ENCODE assay signal across 20 cellular contexts in genomic region chr21:42390696-42391095, GRCh38. TPM values are rescaled to one million over a fixed set of nuclear protein-coding genes. Genes with fewer than 3 reads are reported as not detected.
DNase-seq lines count a peak whose midpoint lies in the region; ATAC-seq, FAIRE-seq and TF ChIP-seq lines count a peak whose summit lies in the region.
"Had no signal": no experiment of that assay in that cellular context is flagged by ENCODE, and none has a peak within 500 bp of the region (broad histone marks: within the 10 kb centered on the region; RNA-seq: fewer than 3 reads in every experiment).

No MANE protein-coding gene starts in this region.

- H3K18ac ChIP-seq in H1 (ENCODE audit: extremely low read depth, low read length) = no peak overlapping the region

- H2BK5ac ChIP-seq in H1 (ENCODE audit: low read depth, low read length) = no peak overlapping the region

- H3K27ac Mint-ChIP-seq in activated naive CD4-positive, alpha-beta T cell treated with anti-CD3 and anti-CD28 coated beads, Interleukin-2, amount 50 U/mL, for 24 hours = peak overlapping the region; percentile 79
- H3K27ac Mint-ChIP-seq in activated naive CD4-positive, alpha-beta T cell treated with anti-CD3 and anti-CD28 coated beads, Interleukin-2, amount 10 ng/mL, durations not matched to agents 7 days and 5 days = no peak overlapping the region
- peak overlapping the region; percentile 37 for H3K27ac Mint-ChIP-seq in T-helper 17 cell
- H3K27ac Mint-ChIP-seq: CD4-positive, alpha-beta T cell had no signal

- H3K23me2 ChIP-seq in H1 (ENCODE audit: low read depth, low read length) = no peaks in the 10 kb centered on the region

- FAIRE-seq in H1 (lab: Jason Lieb, UNC) = no peak
- FAIRE-seq: D721Med had no signal

- peaks cover 2% of the 10 kb centered on the region for H3K36me3 Mint-ChIP-seq in activated naive CD4-positive, alpha-beta T cell treated with anti-CD3 and anti-CD28 coated beads, Interleukin-2, amount 50 U/mL, for 24 hours
- peaks cover 22% of the 10 kb centered on the region for H3K36me3 Mint-ChIP-seq in activated naive CD4-positive, alpha-beta T cell treated with anti-CD3 and anti-CD28 coated beads, Interleukin-2, amount 10 ng/mL, durations not matched to agents 7 days and 5 days
- H3K36me3 Mint-ChIP-seq in T-helper 17 cell (ENCODE audit: low read depth) = peaks cover 3% of the 10 kb centered on the region

- TF ChIP-seq CTCF in H1 (IDR thresholded peaks at IDR 0.05; ENCODE audit: control extremely low read depth in 1 of 3, insufficient read depth in 1 of 3, low read depth in 1 of 3, low read length in 3 of 3) = no peak
- no peak for TF ChIP-seq CTCF in upper lobe of right lung (IDR thresholded peaks at IDR 0.05)

- H3K4me3 ChIP-seq in H1 (ENCODE audit: extremely low read depth in 1 of 4, insufficient read depth in 2 of 4, low read depth in 3 of 4, low read length in 4 of 4) (no peak overlapping the region), upper lobe of right lung (no peak overlapping the region)
- H3K4me3 ChIP-seq: GM23248 had no signal

- peak overlapping the region; percentile 52; the same call in 1 of the 2 replicates for H2BK12ac ChIP-seq in H1 (ENCODE audit: low read depth, low read length)

- no peaks in the 10 kb centered on the region for H3K36me3 ChIP-seq in H1 (ENCODE audit: control insufficient read depth in 2 of 4, insufficient read depth in 4 of 4, low read length in 3 of 4)
- no peaks in the 10 kb centered on the region for H3K36me3 ChIP-seq in upper lobe of right lung

- no peak overlapping the region for H3K9ac ChIP-seq in H1 (replicated peaks in 1 of 4; ENCODE audit: extremely low read depth in 1 of 4, low read depth in 3 of 4, low read length in 3 of 4)
- H3K9ac ChIP-seq: GM23248 had no signal

- H2BK120ac ChIP-seq in H1 (replicated peaks; ENCODE audit: low read depth, low read length) = no peak overlapping the region

- peak overlapping the region; percentile 11 for H4K91ac ChIP-seq in H1 (replicated peaks; ENCODE audit: insufficient read length, low read length)

- no peak overlapping the region for H2AFZ ChIP-seq in H1 (ENCODE audit: low read length)
- H2AFZ ChIP-seq: GM23248 had no signal

- no peak overlapping the region for H3K4ac ChIP-seq in H1 (replicated peaks; ENCODE audit: insufficient read length, low read depth, low read length)

- H3K79me2 ChIP-seq in H1 (ENCODE audit: control insufficient read depth in 1 of 2, insufficient read depth in 2 of 2, low read length in 2 of 2) = no peaks in the 10 kb centered on the region

- no peak overlapping the region for H3K56ac ChIP-seq in H1 (replicated peaks; ENCODE audit: insufficient read length, low read depth, low read length)

- intact Hi-C loops in upper lobe of right lung (cut with DNase I) = no loop called here

- H4K8ac ChIP-seq in H1 (ENCODE audit: extremely low read depth, insufficient read depth, low read length) = no peak overlapping the region

- no peak for TF ChIP-seq RAD21 in H1 (IDR thresholded peaks at IDR 0.05 in 1 of 2, conservative IDR thresholded peaks at IDR 0.05 in 1 of 2; ENCODE audit: low read depth in 2 of 2, low read length in 2 of 2)

- H4K20me1 ChIP-seq in H1 (replicated peaks in 1 of 2; ENCODE audit: control insufficient read depth in 1 of 2, insufficient read depth in 2 of 2, low read length in 2 of 2) = no peaks in the 10 kb centered on the region

- H3K4me2 ChIP-seq in H1 (ENCODE audit: insufficient read depth in 1 of 2, low read depth in 2 of 2, low read length in 2 of 2) = no peak overlapping the region

- H3K27me3 Mint-ChIP-seq in activated naive CD4-positive, alpha-beta T cell treated with anti-CD3 and anti-CD28 coated beads, Interleukin-2, amount 50 U/mL, for 24 hours = no peaks in the 10 kb centered on the region
- H3K27me3 Mint-ChIP-seq in activated naive CD4-positive, alpha-beta T cell treated with anti-CD3 and anti-CD28 coated beads, Interleukin-2, amount 10 ng/mL, durations not matched to agents 7 days and 5 days = peaks cover 9% of the 10 kb centered on the region
- no peaks in the 10 kb centered on the region for H3K27me3 Mint-ChIP-seq in T-helper 17 cell
- H3K27me3 Mint-ChIP-seq: CD4-positive, alpha-beta T cell had no signal

- H3K9me3 ChIP-seq in T-helper 17 cell (ENCODE audit: control insufficient read depth, low read length, poor library complexity, severe bottlenecking) = no peaks in the 10 kb centered on the region
- peaks cover 0 to 4% of the 10 kb centered on the region in 2 experiments; a peak in 1 of 4 replicates for H3K9me3 ChIP-seq in H1 (ENCODE audit: insufficient read depth in 2 of 2, low read depth in 1 of 2, low read length in 1 of 2)
- H3K9me3 ChIP-seq in upper lobe of right lung = no peaks in the 10 kb centered on the region

- no peak overlapping the region for H2AK5ac ChIP-seq in H1 (ENCODE audit: low read depth, low read length)

- no peak overlapping the region for H3K4me3 Mint-ChIP-seq in activated naive CD4-positive, alpha-beta T cell treated with anti-CD3 and anti-CD28 coated beads, Interleukin-2, amount 50 U/mL, for 24 hours
- H3K4me3 Mint-ChIP-seq in activated naive CD4-positive, alpha-beta T cell treated with anti-CD3 and anti-CD28 coated beads, Interleukin-2, amount 10 ng/mL, durations not matched to agents 7 days and 5 days = no peak overlapping the region
- no peak overlapping the region for H3K4me3 Mint-ChIP-seq in T-helper 17 cell
- H3K4me3 Mint-ChIP-seq: CD4-positive, alpha-beta T cell had no signal

- no peaks in the 10 kb centered on the region for H3K79me1 ChIP-seq in H1 (ENCODE audit: low read depth, low read length)

- no peak for DNase-seq in activated naive CD4-positive, alpha-beta T cell treated with anti-CD3 and anti-CD28 coated beads, Interleukin-2, amount 10 ng/mL, durations not matched to agents 7 days and 5 days
- DNase-seq in T-helper 17 cell (no peak), H1 (ENCODE audit: low read depth in 1 of 2, low spot score in 2 of 2) (no peak), upper lobe of right lung (peak; percentile 7)
- DNase-seq in activated CD8-positive, alpha-beta memory T cell treated with anti-CD3 and anti-CD28 coated beads, Interleukin-2, amount 50 U/mL, for 4 hours = no peak
- DNase-seq: CD4-positive, alpha-beta T cell; DND-41; GDM1; GM23248; KBM-7; NCI-H1092; NCI-H1694; NCI-H2107; NCI-H345; NCI-H69 had no signal

- POLR2A ChIA-PET in H1 (lab: Charles Lee; ENCODE audit: partially characterized antibody) = no interaction called here

- H3K4me1 ChIP-seq in H1 (replicated peaks in 1 of 4; ENCODE audit: control insufficient read depth in 3 of 4, insufficient read depth in 4 of 4, low read length in 3 of 4) (peaks cover 0 to 12% (median 9%) of the 10 kb centered on the region in 4 experiments; a peak in 3 of 7 replicates), upper lobe of right lung (no peaks in the 10 kb centered on the region)

- no peak overlapping the region for H2BK20ac ChIP-seq in H1 (ENCODE audit: low read length)

- TF ChIP-seq POLR2A in H1 (IDR thresholded peaks at IDR 0.05; ENCODE audit: control extremely low read depth in 1 of 2, low read depth in 2 of 2, low read length in 2 of 2) = no peak

- H4K5ac ChIP-seq in H1 (ENCODE audit: insufficient read length, low read depth, low read length) = no peak overlapping the region

- H3K27me3 ChIP-seq in H1 (replicated peaks in 1 of 4; ENCODE audit: control insufficient read depth in 3 of 4, extremely low read depth in 1 of 4, insufficient read depth in 3 of 4, low read length in 3 of 4) (0 out of 7 replicates have a peak, but pooled peaks cover 0 to 2% (median 0%) of the 10 kb centered on the region in 4 experiments), upper lobe of right lung (no peaks in the 10 kb centered on the region)

- H3K27ac ChIP-seq in H1 (ENCODE audit: low read depth, low read length) (no peak overlapping the region), upper lobe of right lung (no peak overlapping the region)
- H3K27ac ChIP-seq: GM23248 had no signal

- no peaks in the 10 kb centered on the region for H3K9me3 Mint-ChIP-seq in activated naive CD4-positive, alpha-beta T cell treated with anti-CD3 and anti-CD28 coated beads, Interleukin-2, amount 50 U/mL, for 24 hours
- no peaks in the 10 kb centered on the region for H3K9me3 Mint-ChIP-seq in activated naive CD4-positive, alpha-beta T cell treated with anti-CD3 and anti-CD28 coated beads, Interleukin-2, amount 10 ng/mL, durations not matched to agents 7 days and 5 days
- H3K9me3 Mint-ChIP-seq: CD4-positive, alpha-beta T cell had no signal

- H2BK15ac ChIP-seq in H1 (ENCODE audit: low read length) = no peak overlapping the region

- peaks cover 72% of the 10 kb centered on the region for H3K4me1 Mint-ChIP-seq in activated naive CD4-positive, alpha-beta T cell treated with anti-CD3 and anti-CD28 coated beads, Interleukin-2, amount 50 U/mL, for 24 hours
- peaks cover 75% of the 10 kb centered on the region for H3K4me1 Mint-ChIP-seq in activated naive CD4-positive, alpha-beta T cell treated with anti-CD3 and anti-CD28 coated beads, Interleukin-2, amount 10 ng/mL, durations not matched to agents 7 days and 5 days
- peaks cover 50% of the 10 kb centered on the region for H3K4me1 Mint-ChIP-seq in T-helper 17 cell

- no peak for TF ChIP-seq EP300 in H1 (IDR thresholded peaks at IDR 0.05; ENCODE audit: borderline replicate concordance in 1 of 2, low read depth in 2 of 2, low read length in 2 of 2)

- no peak overlapping the region for H3K14ac ChIP-seq in H1 (ENCODE audit: insufficient read length)

- H3K23ac ChIP-seq in H1 (ENCODE audit: insufficient read length) = no peak overlapping the region

- ATAC-seq in T-helper 17 cell = no peak
- ATAC-seq in upper lobe of right lung = no peak
- no peak for ATAC-seq in HG03439 (IDR thresholded peaks at IDR 0.05; ENCODE audit: unreplicated experiment)

- 97% methylated on average over 2 of the region's 2 CpGs; no CpG with 5 or more reads in 1 of the 2 experiments for WGBS in H1 (ENCODE audit: extremely low coverage in 1 of 2, insufficient coverage in 1 of 2, insufficient read length in 1 of 2, insufficient replicate concordance in 2 of 2, low coverage in 1 of 2, low lambda C conversion rate in 2 of 2, missing lambda C conversion rate in 1 of 2), 2 experiments

- CTCF ChIA-PET in activated naive CD4-positive, alpha-beta T cell treated with anti-CD3 and anti-CD28 coated beads, Interleukin-2, amount 10 ng/mL, durations not matched to agents 7 days and 5 days (lab: Charles Lee) = no interaction called here
- CTCF ChIA-PET in H1 (lab: Charles Lee; ENCODE audit: partially characterized antibody) = no interaction called here

RNA-seq across cellular contexts. Expression of gene TMPRSS3, which starts 5.2 kb away (rescaled TPM):
- total RNA-seq in T-helper 17 cell (1 to 10 TPM; 2.8 to 4.5 TPM), upper lobe of right lung (4.1 TPM)
- not detected in 2 replicates for total RNA-seq in H1 (2021; fragmentation: NEBNext Ultra II Directional; extraction: Animal tissue kit (Norgen Biotek cat#: 25700))
- 0.38 and 0.75 TPM in 2 replicates for polyA plus RNA-seq in H1 (2011; rRNA removed)
- polyA plus RNA-seq in H1 (2011; cell fraction: cytosol; rRNA removed) = 0.61 TPM
- 0.63 TPM for polyA plus RNA-seq in H1 (2011; cell fraction: nucleus; rRNA removed)
- 0.19 to 0.52 TPM (median 0.36 TPM) in 3 of 4 replicates, not detected in the other for polyA plus RNA-seq in H1 (2012, experiment 1 of 2)
- polyA plus RNA-seq in H1 (2012, experiment 2 of 2) = 0.16 TPM
- polyA plus RNA-seq in H1 (2013, experiment 1 of 2) = 0.06 TPM
- polyA plus RNA-seq in H1 (2013, experiment 2 of 2) = 0.13 TPM
- polyA minus RNA-seq in H1 (2011; rRNA and poly(A)+ RNA removed) = 0.44 and 0.63 TPM in 2 replicates
- not detected for polyA minus RNA-seq in H1 (2011; cell fraction: cytosol; rRNA and poly(A)+ RNA removed)
- 1.3 TPM for polyA minus RNA-seq in H1 (2011; cell fraction: nucleus; rRNA and poly(A)+ RNA removed)
- total RNA-seq: A673, GM23248 had no signal
- polyA plus RNA-seq: GM23248 had no signal

RNA-seq across cellular contexts. Expression of gene UBASH3A, which starts 13.0 kb away (rescaled TPM):
- total RNA-seq in T-helper 17 cell (10 to 100 TPM; 49.5 to 50.3 TPM), upper lobe of right lung (1.5 TPM)
- not detected in 2 replicates for total RNA-seq in H1 (2021; fragmentation: NEBNext Ultra II Directional; extraction: Animal tissue kit (Norgen Biotek cat#: 25700))
- not detected in 2 replicates for polyA plus RNA-seq in H1 (2011; rRNA removed)
- not detected for polyA plus RNA-seq in H1 (2011; cell fraction: cytosol; rRNA removed)
- not detected for polyA plus RNA-seq in H1 (2011; cell fraction: nucleus; rRNA removed)
- polyA plus RNA-seq in H1 (2012, experiment 1 of 2) = not detected in 4 replicates
- polyA plus RNA-seq in H1 (2012, experiment 2 of 2) = not detected
- not detected for polyA plus RNA-seq in H1 (2013, experiment 1 of 2)
- not detected for polyA plus RNA-seq in H1 (2013, experiment 2 of 2)
- polyA minus RNA-seq in H1 (2011; rRNA and poly(A)+ RNA removed) = 0.19 TPM in 1 of 2 replicates, not detected in the other
- not detected for polyA minus RNA-seq in H1 (2011; cell fraction: cytosol; rRNA and poly(A)+ RNA removed)
- polyA minus RNA-seq in H1 (2011; cell fraction: nucleus; rRNA and poly(A)+ RNA removed) = not detected
- total RNA-seq: A673, GM23248, M059J had no signal
- polyA plus RNA-seq: GM23248 had no signal

RNA-seq across cellular contexts. Expression of gene TFF1, which starts 24.4 kb away (rescaled TPM):
- total RNA-seq in T-helper 17 cell (not detected), upper lobe of right lung (not detected)
- total RNA-seq in H1 (2021; fragmentation: NEBNext Ultra II Directional; extraction: Animal tissue kit (Norgen Biotek cat#: 25700)) = not detected in 2 replicates
- not detected in 2 replicates for polyA plus RNA-seq in H1 (2011; rRNA removed)
- polyA plus RNA-seq in H1 (2011; cell fraction: cytosol; rRNA removed) = not detected
- polyA plus RNA-seq in H1 (2011; cell fraction: nucleus; rRNA removed) = not detected
- polyA plus RNA-seq in H1 (2012, experiment 1 of 2) = not detected in 4 replicates
- not detected for polyA plus RNA-seq in H1 (2012, experiment 2 of 2)
- polyA plus RNA-seq in H1 (2013, experiment 1 of 2) = not detected
- polyA plus RNA-seq in H1 (2013, experiment 2 of 2) = not detected
- not detected in 2 replicates for polyA minus RNA-seq in H1 (2011; rRNA and poly(A)+ RNA removed)
- polyA minus RNA-seq in H1 (2011; cell fraction: cytosol; rRNA and poly(A)+ RNA removed) = not detected
- not detected for polyA minus RNA-seq in H1 (2011; cell fraction: nucleus; rRNA and poly(A)+ RNA removed)
- total RNA-seq: A673; CD4-positive, alpha-beta T cell; GM23248; M059J had no signal
- polyA plus RNA-seq: GM23248 had no signal

RNA-seq across cellular contexts. Expression of gene TFF2, which starts 39.9 kb away (rescaled TPM):
- total RNA-seq in T-helper 17 cell (not detected), upper lobe of right lung (not detected)
- not detected in 2 replicates for total RNA-seq in H1 (2021; fragmentation: NEBNext Ultra II Directional; extraction: Animal tissue kit (Norgen Biotek cat#: 25700))
- polyA plus RNA-seq in H1 (2011; rRNA removed) = not detected in 2 replicates
- not detected for polyA plus RNA-seq in H1 (2011; cell fraction: cytosol; rRNA removed)
- polyA plus RNA-seq in H1 (2011; cell fraction: nucleus; rRNA removed) = not detected
- polyA plus RNA-seq in H1 (2012, experiment 1 of 2) = not detected in 4 replicates
- polyA plus RNA-seq in H1 (2012, experiment 2 of 2) = not detected
- polyA plus RNA-seq in H1 (2013, experiment 1 of 2) = not detected
- polyA plus RNA-seq in H1 (2013, experiment 2 of 2) = not detected
- polyA minus RNA-seq in H1 (2011; rRNA and poly(A)+ RNA removed) = not detected in 2 replicates
- polyA minus RNA-seq in H1 (2011; cell fraction: cytosol; rRNA and poly(A)+ RNA removed) = not detected
- polyA minus RNA-seq in H1 (2011; cell fraction: nucleus; rRNA and poly(A)+ RNA removed) = not detected
- total RNA-seq: A673; CD4-positive, alpha-beta T cell; GM23248 had no signal
- polyA plus RNA-seq: GM23248 had no signal

Comparison
In these comparisons a context has a peak if more than half of its experiments do, and no peak if none do; other contexts are left out.
1. RNA of gene UBASH3A, which starts 13.0 kb away (total RNA-seq): 49.5 to 50.3 TPM in T-helper 17 cell; 1.5 TPM in upper lobe of right lung (single experiment) and not detected in H1; every median in the first group is over 10 times any median in the second.